Comparison of ENCODE assay signal across 8 cellular contexts in the genomic region with DNA sequence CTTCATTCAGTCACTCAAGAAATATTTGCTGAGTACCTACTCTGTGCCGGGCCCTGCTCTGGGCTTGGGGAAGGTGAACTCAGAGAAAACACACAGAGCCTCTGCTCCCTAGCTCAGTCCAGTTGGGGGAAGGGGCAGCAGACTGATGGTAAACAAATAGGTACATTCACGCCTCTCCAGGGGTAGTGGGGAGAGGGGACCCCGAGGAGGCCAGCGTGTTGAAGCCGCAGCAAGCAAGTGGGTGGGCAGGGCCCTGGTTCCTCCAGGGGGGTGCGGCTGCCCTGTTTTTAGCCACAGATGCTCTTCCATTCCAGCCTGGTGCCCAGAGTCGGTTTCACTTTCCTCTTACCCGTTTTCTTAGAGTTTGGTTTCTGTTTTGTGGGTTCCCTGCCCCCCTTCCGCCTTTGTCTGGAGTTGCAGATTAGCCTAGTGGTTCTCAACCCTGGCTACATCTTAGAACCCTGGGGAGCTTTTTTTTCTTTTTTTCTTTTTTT. TPM values are rescaled to one million over a fixed set of nuclear protein-coding genes. Genes with fewer than 3 reads are reported as not detected.
DNase-seq lines count a peak whose midpoint lies in the region; ATAC-seq lines count a peak whose summit lies in the region.

No MANE protein-coding gene starts in this region.

- no peak overlapping the region for H3K4me3 ChIP-seq in esophagus (ENCODE audit: low read depth in 1 of 2, low read length in 2 of 2)

- H3K36me3 ChIP-seq in esophagus (ENCODE audit: control insufficient read depth in 2 of 2, insufficient read depth in 2 of 2, low read length in 1 of 2), result peaks cover 0 to 4% of the 10 kb centered on the region in 2 donors

- peak; percentile 76 for ATAC-seq in GM18511 (IDR thresholded peaks at IDR 0.05; ENCODE audit: unreplicated experiment)
- peak; percentile 80 for ATAC-seq in HG03342 (IDR thresholded peaks at IDR 0.05; ENCODE audit: unreplicated experiment)
- ATAC-seq in GM18873 (IDR thresholded peaks at IDR 0.05; ENCODE audit: low FRiP score, unreplicated experiment), result no peak

- peak; percentile 69 for DNase-seq in activated CD4-positive, alpha-beta T cell treated with anti-CD3 and anti-CD28 coated beads for 1 hour
- DNase-seq in stimulated activated CD4-positive, alpha-beta T cell treated with anti-CD3 and anti-CD28 coated beads, TNF-alpha, amount 100 ng/mL, for 24 hours (ENCODE audit: low read depth in 3 of 3), result peak; percentile 54 to 68 (median 59)
- DNase-seq in SW480 (ENCODE audit: low spot score) (no peak), midbrain (lab: John Stamatoyannopoulos, UW) (no peak)

- 48 to 51% methylated on average over 9 of the region's 9 CpGs for WGBS in esophagus, 2 donors

- H3K4me1 ChIP-seq in esophagus (ENCODE audit: control insufficient read depth in 2 of 2, insufficient read depth in 2 of 2, low read length in 1 of 2), result peaks cover 0 to 3% of the 10 kb centered on the region in 2 donors

- no peaks in the 10 kb centered on the region for H3K27me3 ChIP-seq in esophagus (ENCODE audit: control insufficient read depth in 1 of 2, insufficient read depth in 2 of 2, low read length in 2 of 2)

- no peaks in the 10 kb centered on the region for H3K9me3 ChIP-seq in esophagus (ENCODE audit: control insufficient read depth in 2 of 2, insufficient read depth in 1 of 2, low read depth in 1 of 2, low read length in 1 of 2)

- H3K27ac ChIP-seq in esophagus (ENCODE audit: low read depth in 2 of 2, low read length in 1 of 2), result peak overlapping the region; percentile 35 to 48

RNA-seq across cellular contexts. Expression of gene DRAP1, which starts 8.7 kb away (rescaled TPM):
- 100 to 1,000 TPM in 1 of 2 donors, 10 to 100 TPM in 1; 89.6 to 103 TPM for polyA plus RNA-seq in esophagus

RNA-seq across cellular contexts. Expression of gene C11orf68, which starts 9.1 kb away (rescaled TPM):
- polyA plus RNA-seq in esophagus, result 10 to 100 TPM; 21.8 to 27.6 TPM

RNA-seq across cellular contexts. Expression of gene TSGA10IP, which starts 17.3 kb away (rescaled TPM):
- not detected for polyA plus RNA-seq in esophagus

RNA-seq across cellular contexts. Expression of gene FOSL1, which starts 27.8 kb away (rescaled TPM):
- 10 to 100 TPM; 26.7 to 39.6 TPM for polyA plus RNA-seq in esophagus

RNA-seq across cellular contexts. Expression of gene SART1, which starts 33.6 kb away (rescaled TPM):
- 10 to 100 TPM; 33.9 to 77.1 TPM for polyA plus RNA-seq in esophagus

Comparison
In these comparisons a context has a peak if more than half of its experiments do, and no peak if none do; other contexts are left out.
1. DNase-seq: peak in activated CD4-positive, alpha-beta T cell treated with anti-CD3 and anti-CD28 coated beads for 1 hour (single experiment) and stimulated activated CD4-positive, alpha-beta T cell treated with anti-CD3 and anti-CD28 coated beads, TNF-alpha, amount 100 ng/mL, for 24 hours (3 of 3); none in SW480 (single experiment) and midbrain (single experiment).